12 cellular contexts compared by ENCODE assay signal in genomic region chr17:32015245-32016013, GRCh38. TPM values are rescaled to one million over a fixed set of nuclear protein-coding genes. Genes with fewer than 3 reads are reported as not detected.
A peak's percentile ranks its signal among the peaks of the same experiment; 100 is the strongest.
DNase-seq lines count a peak whose midpoint lies in the region; ATAC-seq and TF ChIP-seq lines count a peak whose summit lies in the region.
"Had no signal": no experiment of that assay in that cellular context is flagged by ENCODE, and none has a peak within 500 bp of the region (broad histone marks: within the 10 kb centered on the region; RNA-seq: fewer than 3 reads in every experiment).

No MANE protein-coding gene starts in this region.

- TF ChIP-seq CTCF in PC-9 (conservative IDR thresholded peaks at IDR 0.05) = no peak
- TF ChIP-seq CTCF in neutrophil (IDR thresholded peaks at IDR 0.05) = no peak
- TF ChIP-seq CTCF in foreskin keratinocyte (conservative IDR thresholded peaks at IDR 0.05) = no peak
- TF ChIP-seq CTCF in glutamatergic neuron (IDR thresholded peaks at IDR 0.05; ENCODE audit: partially characterized antibody, unreplicated experiment) = no peak

- peak overlapping the region; percentile 51 for H3K4me2 ChIP-seq in PC-9

- POLR2A ChIA-PET in PC-9 (lab: Charles Lee; ENCODE audit: unreplicated experiment) = no interaction called here

- no TSS peak for BruUV-seq in PC-9 (replicated peaks; lab: Mats Ljungman, UMichigan)

- H3F3A ChIP-seq in PC-9 (ENCODE audit: insufficient read depth, low read depth) = no peaks in the 10 kb centered on the region

- intact Hi-C loops in PC-9 (cut with micrococcal nuclease; ENCODE audit: unreplicated experiment) = no loop called here

- no peak overlapping the region for H3K4me3 ChIP-seq in PC-9
- H3K4me3 ChIP-seq in neutrophil (ENCODE audit: low read depth in 1 of 2, low read length in 1 of 2) = no peak overlapping the region
- H3K4me3 ChIP-seq: body of pancreas had no signal

- H3K4me3 Mint-ChIP-seq in glutamatergic neuron (ENCODE audit: unreplicated experiment) = no peak overlapping the region

- no peaks in the 10 kb centered on the region for H3K9me2 ChIP-seq in PC-9 (ENCODE audit: insufficient read depth)

- H3K36me3 ChIP-seq in PC-9 (ENCODE audit: low read depth) (no peaks in the 10 kb centered on the region), neutrophil (peaks cover 21% of the 10 kb centered on the region)

- CTCF ChIA-PET in PC-9 (lab: Charles Lee) = no interaction called here

- H4K20me1 ChIP-seq in PC-9 (ENCODE audit: insufficient read depth) = no peaks in the 10 kb centered on the region

- H3K27ac ChIP-seq in PC-9 (no peak overlapping the region), neutrophil (peak overlapping the region; percentile 75), foreskin keratinocyte (no peak overlapping the region)
- H3K27ac ChIP-seq: body of pancreas had no signal

- H3K9me3 ChIP-seq in PC-9 (ENCODE audit: insufficient read depth, low read depth) (no peaks in the 10 kb centered on the region), neutrophil (no peaks in the 10 kb centered on the region)
- H3K9me3 ChIP-seq: body of pancreas had no signal

- no peak for ATAC-seq in foreskin keratinocyte
- ATAC-seq: body of pancreas had no signal

- no peaks in the 10 kb centered on the region for H3K4me1 Mint-ChIP-seq in glutamatergic neuron (ENCODE audit: low read depth, unreplicated experiment)

- H3K27me3 ChIP-seq in PC-9 (ENCODE audit: insufficient read depth, low read depth) (no peaks in the 10 kb centered on the region), neutrophil (no peaks in the 10 kb centered on the region), foreskin keratinocyte (no peaks in the 10 kb centered on the region)
- H3K27me3 ChIP-seq: body of pancreas had no signal

- H2AFZ ChIP-seq in PC-9 = no peak overlapping the region

- H3K79me2 ChIP-seq in PC-9 (ENCODE audit: low read depth) = no peaks in the 10 kb centered on the region

- H3K27me3 Mint-ChIP-seq in glutamatergic neuron (ENCODE audit: unreplicated experiment) = peaks cover 1% of the 10 kb centered on the region

- no peaks in the 10 kb centered on the region for H3K36me3 Mint-ChIP-seq in glutamatergic neuron (ENCODE audit: unreplicated experiment)

- peaks cover 2% of the 10 kb centered on the region for H3K9me3 Mint-ChIP-seq in glutamatergic neuron (ENCODE audit: unreplicated experiment)

- DNase-seq in H4 (ENCODE audit: low spot score) (peak; percentile 58), NCI-H1436 treated with DMSO at 0.1 percent for 48 hours (lab: John Stamatoyannopoulos, UW) (peak; percentile 84), PC-9 (peak; percentile 47 to 88), superior temporal gyrus (ENCODE audit: extremely low spot score) (no peak), foreskin keratinocyte (no peak), glutamatergic neuron (no peak)
- DNase-seq in activated T-cell treated with anti-CD3 and anti-CD28 coated beads, Interleukin-2, amount 50 U/mL, for 48 hours = no peak
- DNase-seq: activated CD8-positive, alpha-beta memory T cell treated with anti-CD3 and anti-CD28 coated beads, Interleukin-2, amount 50 U/mL, for 4 hours; erythroblast; T-helper 9 cell had no signal

- H3K27ac Mint-ChIP-seq in glutamatergic neuron (ENCODE audit: unreplicated experiment) = no peak overlapping the region

- peaks cover 14% of the 10 kb centered on the region for H3K4me1 ChIP-seq in PC-9 (replicated peaks; ENCODE audit: insufficient read depth)
- H3K4me1 ChIP-seq in neutrophil (ENCODE audit: control insufficient read depth in 1 of 2, insufficient read depth in 1 of 2, low read depth in 1 of 2, low read length in 1 of 2) = peaks cover 69 to 77% of the 10 kb centered on the region in 2 experiments
- no peaks in the 10 kb centered on the region for H3K4me1 ChIP-seq in foreskin keratinocyte
- H3K4me1 ChIP-seq: body of pancreas had no signal

RNA-seq across cellular contexts. Expression of gene LRRC37B, which starts 8.2 kb away (rescaled TPM):
- 1.4 and 7.9 TPM in 2 replicates for total RNA-seq in H4 (2014; rRNA removed; shearing (Covaris generic))
- total RNA-seq in PC-9 (2021) (13.8 and 15.8 TPM in 2 replicates), foreskin keratinocyte (6.3 and 8.1 TPM in 2 replicates), glutamatergic neuron (ENCODE audit: unreplicated experiment) (23.4 TPM)
- 4.6 and 4.7 TPM in 2 replicates for polyA plus RNA-seq in foreskin keratinocyte

Comparison
In these comparisons a context has a peak if more than half of its experiments do, and no peak if none do; other contexts are left out.
1. DNase-seq: peak in H4 (single experiment), NCI-H1436 treated with DMSO at 0.1 percent for 48 hours (single experiment) and PC-9 (2 of 2); none in superior temporal gyrus (single experiment), foreskin keratinocyte (0 of 2), glutamatergic neuron (single experiment) and activated T-cell treated with anti-CD3 and anti-CD28 coated beads, Interleukin-2, amount 50 U/mL, for 48 hours (0 of 2).